In the genomic region with DNA sequence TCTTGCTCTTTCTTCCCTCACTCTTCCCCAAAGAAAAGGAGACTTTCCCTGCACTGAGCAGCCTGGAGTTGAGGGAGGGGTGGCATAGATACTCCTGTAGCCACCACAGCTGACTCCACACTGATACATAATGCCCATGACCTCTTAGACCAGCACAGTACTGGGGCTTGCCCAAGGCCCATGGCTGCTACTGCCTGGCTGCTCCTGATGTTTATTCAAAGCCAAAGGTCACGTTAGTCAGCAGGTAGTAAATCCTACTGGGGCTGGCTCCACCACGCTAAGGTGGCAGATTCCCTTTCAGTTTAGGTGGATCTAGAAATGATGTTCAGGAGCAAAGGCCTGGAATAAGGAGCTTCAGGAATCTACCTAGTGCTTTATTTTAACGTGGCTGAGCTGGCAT, we compare ENCODE assay signal across 22 cellular contexts.
DNase-seq lines count a peak whose midpoint lies in the region; ATAC-seq, FAIRE-seq and TF ChIP-seq lines count a peak whose summit lies in the region.
"Had no signal": no experiment of that assay in that cellular context is flagged by ENCODE, and none has a peak within 500 bp of the region (broad histone marks: within the 10 kb centered on the region; RNA-seq: fewer than 3 reads in every experiment).

No MANE protein-coding gene starts in this region.

- H3K27me3 ChIP-seq in GM23338 (ENCODE audit: insufficient read depth): no peaks in the 10 kb centered on the region
- no peaks in the 10 kb centered on the region for H3K27me3 ChIP-seq in hepatocyte
- no peaks in the 10 kb centered on the region for H3K27me3 ChIP-seq in small intestine (ENCODE audit: control insufficient read depth in 2 of 2, insufficient read depth in 2 of 2, low read length in 2 of 2)
- H3K27me3 ChIP-seq: BE2C, SJSA1 had no signal

- POLR2A ChIA-PET in naive thymus-derived CD8-positive, alpha-beta T cell (lab: Charles Lee): no interaction called here

- H3K4me1 ChIP-seq in GM23338 (ENCODE audit: insufficient read depth) (no peaks in the 10 kb centered on the region), hepatocyte (ENCODE audit: insufficient read depth) (no peaks in the 10 kb centered on the region), small intestine (ENCODE audit: control insufficient read depth in 2 of 2, insufficient read depth in 1 of 2, low read depth in 1 of 2, low read length in 1 of 2) (no peaks in the 10 kb centered on the region)
- H3K4me1 ChIP-seq: BE2C, SJSA1 had no signal

- H4K20me1 ChIP-seq in GM23338 (replicated peaks; ENCODE audit: insufficient read depth) (no peaks in the 10 kb centered on the region), hepatocyte (ENCODE audit: insufficient read depth, poor library complexity, severe bottlenecking) (no peaks in the 10 kb centered on the region)

- no peak overlapping the region for H3K27ac Mint-ChIP-seq in GM23338
- H3K27ac Mint-ChIP-seq in naive thymus-derived CD8-positive, alpha-beta T cell: no peak overlapping the region

- peaks cover 7% of the 10 kb centered on the region for H3K36me3 Mint-ChIP-seq in GM23338 (ENCODE audit: low read depth)
- no peaks in the 10 kb centered on the region for H3K36me3 Mint-ChIP-seq in naive thymus-derived CD8-positive, alpha-beta T cell

- H3K79me2 ChIP-seq in GM23338 (replicated peaks; ENCODE audit: insufficient read depth): no peaks in the 10 kb centered on the region
- H3K79me2 ChIP-seq in hepatocyte: no peaks in the 10 kb centered on the region

- H3K4me1 Mint-ChIP-seq in GM23338: no peaks in the 10 kb centered on the region
- peaks cover 0 to 3% (median 0%) of the 10 kb centered on the region in 4 donors for H3K4me1 Mint-ChIP-seq in naive thymus-derived CD8-positive, alpha-beta T cell

- peaks cover 2% of the 10 kb centered on the region for H3K27me3 Mint-ChIP-seq in GM23338 (ENCODE audit: insufficient read depth, low read depth, poor library complexity)
- no peaks in the 10 kb centered on the region for H3K27me3 Mint-ChIP-seq in naive thymus-derived CD8-positive, alpha-beta T cell

- TF ChIP-seq CTCF in GM23338 (conservative IDR thresholded peaks at IDR 0.05; ENCODE audit: low read depth in 2 of 2): no peak
- no peak for TF ChIP-seq CTCF in hepatocyte (IDR thresholded peaks at IDR 0.05; ENCODE audit: poor library complexity)

- H3K9me2 ChIP-seq in GM23338 (ENCODE audit: insufficient read depth) (peaks cover 4% of the 10 kb centered on the region; the same call in 1 of the 2 replicates), hepatocyte (replicated peaks; ENCODE audit: insufficient read depth) (no peaks in the 10 kb centered on the region)

- peaks cover 5% of the 10 kb centered on the region; the same call in 2 of the 3 replicates for H3K9me3 Mint-ChIP-seq in GM23338
- peaks cover 4 to 32% (median 17%) of the 10 kb centered on the region in 9 donors for H3K9me3 Mint-ChIP-seq in naive thymus-derived CD8-positive, alpha-beta T cell

- FAIRE-seq in small intestine (lab: Jason Lieb, UNC): no peak
- FAIRE-seq: GM18507, RCC 7860 had no signal

- H3K27ac ChIP-seq in GM23338 (ENCODE audit: low read depth) (no peak overlapping the region), hepatocyte (no peak overlapping the region), small intestine (ENCODE audit: low read depth in 1 of 2, low read length in 1 of 2) (no peak overlapping the region)
- H3K27ac ChIP-seq: SJSA1 had no signal

- H3K9me3 ChIP-seq in hepatocyte (ENCODE audit: low read depth) (no peaks in the 10 kb centered on the region), small intestine (ENCODE audit: control insufficient read depth, low read depth) (no peaks in the 10 kb centered on the region)
- H3K9me3 ChIP-seq: BE2C, SJSA1 had no signal

- H3K4me3 Mint-ChIP-seq in GM23338: no peak overlapping the region
- no peak overlapping the region for H3K4me3 Mint-ChIP-seq in naive thymus-derived CD8-positive, alpha-beta T cell

- H3K36me3 ChIP-seq in GM23338 (ENCODE audit: insufficient read depth): no peaks in the 10 kb centered on the region
- no peaks in the 10 kb centered on the region for H3K36me3 ChIP-seq in hepatocyte (replicated peaks; ENCODE audit: insufficient read depth, low read depth)
- no peaks in the 10 kb centered on the region for H3K36me3 ChIP-seq in small intestine (ENCODE audit: control insufficient read depth in 2 of 2, insufficient read depth in 2 of 2, low read length in 2 of 2)
- H3K36me3 ChIP-seq: BE2C, SJSA1 had no signal

- DNase-seq in GM23338 (ENCODE audit: low spot score) (no peak), LoVo (ENCODE audit: low spot score) (peak; percentile 45), hepatocyte (ENCODE audit: low spot score) (peak; percentile 44), small intestine (peak; percentile 51), NCI-H1436 (lab: John Stamatoyannopoulos, UW) (no peak)
- no peak for DNase-seq in naive thymus-derived CD8-positive, alpha-beta T cell
- DNase-seq: BE2C, DMS 273 treated with DMSO at 0.1 percent for 48 hours, GOT3, KBM-7, NCI-H1092 treated with DMSO at 0.1 percent for 48 hours, NCI-H1694, NCI-H2081, NCI-H2171, NCI-H524 treated with DMSO at 0.1 percent for 48 hours, NCI-H82 had no signal

- H3K4me3 ChIP-seq in GM23338 (no peak overlapping the region), hepatocyte (no peak overlapping the region), small intestine (ENCODE audit: low read depth in 1 of 2, low read length in 2 of 2) (no peak overlapping the region)
- H3K4me3 ChIP-seq: SJSA1 had no signal

- 45% methylated on average over 3 of the region's 3 CpGs for WGBS in hepatocyte (ENCODE audit: low lambda C conversion rate, missing lambda C conversion rate)
- WGBS in small intestine, 3 donors: 9 to 40% (median 27%) methylated on average over 3 of the region's 3 CpGs

- H3F3A ChIP-seq in GM23338 (replicated peaks; ENCODE audit: low read depth): no peaks in the 10 kb centered on the region

- H2AFZ ChIP-seq in GM23338 (peak overlapping the region; percentile 21; the same call in 1 of the 2 replicates), hepatocyte (no peak overlapping the region)

- ATAC-seq in GM23338 (no peak), HG03196 (IDR thresholded peaks at IDR 0.05; ENCODE audit: unreplicated experiment) (no peak)
- no peak for ATAC-seq in naive thymus-derived CD8-positive, alpha-beta T cell
- ATAC-seq: HCT116, Right ventricle myocardium inferior had no signal

- H3K4me2 ChIP-seq in GM23338 (no peak overlapping the region), hepatocyte (no peak overlapping the region)

TF ChIP-seq in GM23338, 12 proteins besides CTCF, POLR2A, EP300 and RAD21:
- TF ChIP-seq ZNF114 (CRISPR knock-in tag; IDR thresholded peaks at IDR 0.05) (no peak), EZH2 (IDR thresholded peaks at IDR 0.05; ENCODE audit: low read depth, unreplicated experiment) (no peak), CREB1 (CRISPR knock-in tag; IDR thresholded peaks at IDR 0.05; ENCODE audit: low read depth) (no peak), EZH2phosphoT487 (IDR thresholded peaks at IDR 0.05; ENCODE audit: unreplicated experiment) (no peak)
- TF ChIP-seq, protein P1, sequence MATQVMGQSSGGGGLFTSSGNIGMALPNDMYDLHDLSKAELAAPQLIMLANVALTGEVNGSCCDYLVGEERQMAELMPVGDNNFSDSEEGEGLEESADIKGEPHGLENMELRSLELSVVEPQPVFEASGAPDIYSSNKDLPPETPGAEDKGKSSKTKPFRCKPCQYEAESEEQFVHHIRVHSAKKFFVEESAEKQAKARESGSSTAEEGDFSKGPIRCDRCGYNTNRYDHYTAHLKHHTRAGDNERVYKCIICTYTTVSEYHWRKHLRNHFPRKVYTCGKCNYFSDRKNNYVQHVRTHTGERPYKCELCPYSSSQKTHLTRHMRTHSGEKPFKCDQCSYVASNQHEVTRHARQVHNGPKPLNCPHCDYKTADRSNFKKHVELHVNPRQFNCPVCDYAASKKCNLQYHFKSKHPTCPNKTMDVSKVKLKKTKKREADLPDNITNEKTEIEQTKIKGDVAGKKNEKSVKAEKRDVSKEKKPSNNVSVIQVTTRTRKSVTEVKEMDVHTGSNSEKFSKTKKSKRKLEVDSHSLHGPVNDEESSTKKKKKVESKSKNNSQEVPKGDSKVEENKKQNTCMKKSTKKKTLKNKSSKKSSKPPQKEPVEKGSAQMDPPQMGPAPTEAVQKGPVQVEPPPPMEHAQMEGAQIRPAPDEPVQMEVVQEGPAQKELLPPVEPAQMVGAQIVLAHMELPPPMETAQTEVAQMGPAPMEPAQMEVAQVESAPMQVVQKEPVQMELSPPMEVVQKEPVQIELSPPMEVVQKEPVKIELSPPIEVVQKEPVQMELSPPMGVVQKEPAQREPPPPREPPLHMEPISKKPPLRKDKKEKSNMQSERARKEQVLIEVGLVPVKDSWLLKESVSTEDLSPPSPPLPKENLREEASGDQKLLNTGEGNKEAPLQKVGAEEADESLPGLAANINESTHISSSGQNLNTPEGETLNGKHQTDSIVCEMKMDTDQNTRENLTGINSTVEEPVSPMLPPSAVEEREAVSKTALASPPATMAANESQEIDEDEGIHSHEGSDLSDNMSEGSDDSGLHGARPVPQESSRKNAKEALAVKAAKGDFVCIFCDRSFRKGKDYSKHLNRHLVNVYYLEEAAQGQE (IDR thresholded peaks at IDR 0.05; ENCODE audit: unreplicated experiment): no peak

Comparison
In these comparisons a context has a peak if more than half of its experiments do, and no peak if none do; other contexts are left out.
1. DNase-seq: peak in LoVo (single experiment), hepatocyte (single experiment) and small intestine (single experiment); none in GM23338 (single experiment), NCI-H1436 (single experiment) and naive thymus-derived CD8-positive, alpha-beta T cell (0 of 10).